In the genomic region with DNA sequence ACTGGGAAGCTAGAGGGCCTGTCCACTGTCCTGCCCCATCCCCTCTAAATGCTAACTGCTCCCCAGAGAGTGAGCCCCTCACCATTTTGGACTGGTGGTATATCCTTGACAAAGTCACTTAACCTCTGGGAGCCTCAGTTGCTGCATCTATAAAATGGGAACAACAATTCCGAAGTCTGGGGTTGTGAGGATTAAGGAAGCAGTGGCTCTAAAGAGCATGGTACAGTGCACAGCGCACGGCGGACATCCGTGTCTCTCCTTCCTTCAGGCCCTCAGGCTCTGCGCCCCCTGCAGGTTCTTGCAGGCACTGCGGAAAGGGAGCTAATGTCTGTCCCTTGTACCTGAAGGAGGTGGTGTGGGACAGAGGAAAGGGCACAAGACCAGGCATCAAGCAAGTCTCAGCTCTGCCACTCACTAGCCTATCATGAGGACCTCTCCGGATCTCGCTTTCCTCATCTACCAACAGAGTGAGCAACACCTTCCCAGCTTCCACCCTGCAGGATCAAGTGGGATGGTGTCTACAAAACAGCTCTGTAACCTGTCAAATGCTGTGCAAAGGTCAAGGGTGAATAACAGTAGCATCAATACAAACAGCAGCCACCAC, we compare ENCODE assay signal across 8 cellular contexts. TPM values are rescaled to one million over a fixed set of nuclear protein-coding genes. Genes with fewer than 3 reads are reported as not detected.
DNase-seq lines count a peak whose midpoint lies in the region; ATAC-seq and TF ChIP-seq lines count a peak whose summit lies in the region.

No MANE protein-coding gene starts in this region.

- peak; percentile 95 for ATAC-seq in effector memory CD8-positive, alpha-beta T cell (replicated peaks)
- ATAC-seq in naive B cell (ENCODE audit: low read depth in 2 of 2) (peak; percentile 88 to 94), GM19395 (IDR thresholded peaks at IDR 0.05; ENCODE audit: unreplicated experiment) (no peak)
- peak; percentile 74 for ATAC-seq in stimulated activated naive CD8-positive, alpha-beta T cell treated with anti-CD3 and anti-CD28 coated beads, Interleukin-15, Interleukin-2, amounts not matched to agents 100 U/mL and 50 U/mL, for 24 hours

- peak overlapping the region; percentile 31 to 74 for H3K27ac Mint-ChIP-seq in effector memory CD8-positive, alpha-beta T cell
- H3K27ac Mint-ChIP-seq in naive B cell = peak overlapping the region in 4 of 6 donors; percentile 33 to 83 (median 56)

- no peak overlapping the region for H3K4me3 ChIP-seq in NB4 (ENCODE audit: low read depth, low read length)

- no peak overlapping the region for H3K4me3 Mint-ChIP-seq in effector memory CD8-positive, alpha-beta T cell
- H3K4me3 Mint-ChIP-seq in naive B cell = no peak overlapping the region

- H3K36me3 Mint-ChIP-seq in effector memory CD8-positive, alpha-beta T cell (ENCODE audit: insufficient read depth) = peaks cover 12% of the 10 kb centered on the region
- H3K36me3 Mint-ChIP-seq in naive B cell = peaks cover 9 to 15% of the 10 kb centered on the region in 2 donors

- TF ChIP-seq CTCF in NB4 (IDR thresholded peaks at IDR 0.05; ENCODE audit: low read depth, low read length) = peak; percentile 98

- no peaks in the 10 kb centered on the region for H3K9me3 Mint-ChIP-seq in effector memory CD8-positive, alpha-beta T cell
- H3K9me3 Mint-ChIP-seq in naive B cell = no peaks in the 10 kb centered on the region

- no peaks in the 10 kb centered on the region for H3K27me3 Mint-ChIP-seq in effector memory CD8-positive, alpha-beta T cell
- H3K27me3 Mint-ChIP-seq in naive B cell = no peaks in the 10 kb centered on the region

- TF ChIP-seq POLR2A in NB4 (IDR thresholded peaks at IDR 0.05; ENCODE audit: extremely low read depth, insufficient read length) = no peak

- H3K4me1 Mint-ChIP-seq in effector memory CD8-positive, alpha-beta T cell (ENCODE audit: low read depth in 2 of 2) = peaks cover 7 to 12% of the 10 kb centered on the region in 2 donors
- H3K4me1 Mint-ChIP-seq in naive B cell = peaks cover 13 to 19% (median 14%) of the 10 kb centered on the region in 3 donors

- peak; percentile 37 for DNase-seq in NCI-H1436 (lab: John Stamatoyannopoulos, UW)
- no peak for DNase-seq in NCI-H1436 treated with DMSO at 0.1 percent for 48 hours (lab: John Stamatoyannopoulos, UW)
- DNase-seq in NB4 (ENCODE audit: low read depth) = peak; percentile 66
- peak; percentile 92 to 93 for DNase-seq in activated CD4-positive, alpha-beta T cell treated with anti-CD3 and anti-CD28 coated beads, Interleukin-2, amount 50 U/mL, for 48 hours
- DNase-seq in effector memory CD8-positive, alpha-beta T cell = peak; percentile 79 to 80 (median 80)
- DNase-seq in naive B cell = peak; percentile 75
- DNase-seq in stimulated activated naive CD8-positive, alpha-beta T cell treated with anti-CD3 and anti-CD28 coated beads, Interleukin-15, Interleukin-2, amounts not matched to agents 100 U/mL and 50 U/mL, for 24 hours = peak; percentile 91

RNA-seq across cellular contexts. Expression of a gene that starts 20.1 kb away (rescaled TPM):
- polyA plus RNA-seq in naive B cell (ENCODE audit: low read depth in 6 of 6) = 10 to 100 TPM in 5 of 6 donors, 1 to 10 TPM in 1; 6.9 to 44.5 (median 20.8) TPM
